In the genomic region with DNA sequence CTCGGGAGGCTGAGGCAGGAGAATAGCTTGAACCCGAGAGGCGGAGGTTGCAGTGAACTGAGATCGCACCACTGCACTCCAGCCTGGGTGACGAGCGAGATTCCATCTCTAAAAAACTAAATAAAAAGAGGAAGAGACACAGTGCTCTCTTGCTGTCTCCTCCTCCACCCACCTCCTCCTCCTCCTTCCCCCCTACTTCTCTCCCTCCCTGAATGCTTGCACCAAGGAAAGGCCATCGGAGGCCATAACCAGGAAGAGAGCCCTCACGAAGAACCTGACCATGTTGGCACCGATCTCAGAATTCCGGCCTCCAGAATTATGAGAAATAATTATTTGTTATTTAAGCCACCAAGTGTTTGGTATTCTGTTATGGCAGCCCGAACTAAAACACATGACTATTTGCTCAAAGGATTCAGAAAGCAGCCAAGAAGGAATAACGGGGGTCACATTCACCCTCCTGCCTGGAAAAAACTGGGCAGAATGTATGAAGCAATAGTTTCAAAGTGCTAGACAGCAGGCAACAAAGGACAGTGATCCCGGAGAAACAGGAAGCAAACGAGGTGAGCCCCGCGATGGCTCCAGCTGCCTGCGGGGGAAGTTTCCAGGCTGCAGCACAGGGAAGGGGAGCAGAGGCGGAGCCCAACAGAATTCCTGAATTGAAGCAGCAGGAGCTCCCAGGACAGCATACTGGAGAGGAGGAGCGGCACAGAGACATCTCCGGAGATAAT, we compare ENCODE assay signal across 8 cellular contexts. TPM values are rescaled to one million over a fixed set of nuclear protein-coding genes. Genes with fewer than 3 reads are reported as not detected.
DNase-seq lines count a peak whose midpoint lies in the region; ATAC-seq, FAIRE-seq and TF ChIP-seq lines count a peak whose summit lies in the region.

No MANE protein-coding gene starts in this region.

- H3K4me2 ChIP-seq in astrocyte (ENCODE audit: low read length): peak overlapping the region; percentile 87

- H3K4me3 ChIP-seq in astrocyte (ENCODE audit: insufficient read depth, low read depth, low read length): peak overlapping the region; percentile 51
- H3K4me3 ChIP-seq in skin epidermis: peak overlapping the region; percentile 2 to 37 (median 18)

- no peaks in the 10 kb centered on the region for H3K36me3 Mint-ChIP-seq in astrocyte (ENCODE audit: low read depth, unreplicated experiment)

- H3K9me3 Mint-ChIP-seq in astrocyte (ENCODE audit: unreplicated experiment): no peaks in the 10 kb centered on the region

- FAIRE-seq in astrocyte (lab: Jason Lieb, UNC): no peak

- H4K20me1 ChIP-seq in astrocyte (ENCODE audit: insufficient read depth, low read length): no peaks in the 10 kb centered on the region

- H2AFZ ChIP-seq in astrocyte (ENCODE audit: low read depth, low read length): peak overlapping the region; percentile 87

- H3K9ac ChIP-seq in astrocyte (ENCODE audit: low read length): peak overlapping the region; percentile 64

- no peak for TF ChIP-seq CTCF in astrocyte (IDR thresholded peaks at IDR 0.05; ENCODE audit: insufficient read depth, low read depth, low read length)

- no peak for ATAC-seq in HG02981 (IDR thresholded peaks at IDR 0.05; ENCODE audit: unreplicated experiment)
- no peak for ATAC-seq in HG03342 (IDR thresholded peaks at IDR 0.05; ENCODE audit: unreplicated experiment)
- no peak for ATAC-seq in HG03175 (IDR thresholded peaks at IDR 0.05; ENCODE audit: unreplicated experiment)
- ATAC-seq in GM21528 (IDR thresholded peaks at IDR 0.05; ENCODE audit: low FRiP score, unreplicated experiment): no peak

- H3K79me2 ChIP-seq in astrocyte (ENCODE audit: insufficient read depth, low read length): no peaks in the 10 kb centered on the region

- H3K4me1 Mint-ChIP-seq in astrocyte (ENCODE audit: low read depth, unreplicated experiment): peaks cover 14% of the 10 kb centered on the region

- H3K27ac Mint-ChIP-seq in astrocyte (ENCODE audit: unreplicated experiment): peak overlapping the region; percentile 91

- DNase-seq in HuH-7.5 (ENCODE audit: low spot score) (peak; percentile 52), astrocyte (ENCODE audit: low read depth) (peak; percentile 20), iPS-NIHi11 (ENCODE audit: low spot score) (peak; percentile 78)

- peaks cover 4% of the 10 kb centered on the region for H3K27me3 Mint-ChIP-seq in astrocyte (ENCODE audit: low read depth, unreplicated experiment)

- H3K27ac ChIP-seq in astrocyte (ENCODE audit: low read depth, low read length) (no peak overlapping the region), skin epidermis (peak overlapping the region in 16 of 21 experiments; percentile 2 to 81 (median 42))

- peaks cover 5% of the 10 kb centered on the region for H3K4me1 ChIP-seq in astrocyte (ENCODE audit: insufficient read depth, low read length)

- H3K9me3 ChIP-seq in astrocyte (ENCODE audit: insufficient read depth, low read depth, low read length): no peaks in the 10 kb centered on the region

- H3K27me3 ChIP-seq in astrocyte (ENCODE audit: insufficient read depth, low read length): no peaks in the 10 kb centered on the region

- H3K36me3 ChIP-seq in astrocyte (ENCODE audit: insufficient read depth, low read length): no peaks in the 10 kb centered on the region

- H3K4me3 Mint-ChIP-seq in astrocyte (ENCODE audit: unreplicated experiment): peak overlapping the region; percentile 45

RNA-seq across cellular contexts. Expression of a gene that starts 35.8 kb away (rescaled TPM):
- not detected in 2 replicates for total RNA-seq in astrocyte

RNA-seq across cellular contexts. Expression of a gene that starts 36.0 kb away (rescaled TPM):
- 51.1 and 54.6 TPM in 2 replicates for total RNA-seq in astrocyte

RNA-seq across cellular contexts. Expression of a gene that starts 36.7 kb away (rescaled TPM):
- 25.7 and 29.4 TPM in 2 replicates for total RNA-seq in astrocyte

Comparison
In these comparisons a context has a peak if more than half of its experiments do, and no peak if none do; other contexts are left out.
1. DNase-seq: peak in every context shown above with its lines; median percentile 78 in iPS-NIHi11; 52 in HuH-7.5; 20 in astrocyte.